Comparison of ENCODE assay signal across 13 cellular contexts in genomic region chr18:79199691-79200374, GRCh38.
DNase-seq lines count a peak whose midpoint lies in the region; ATAC-seq, FAIRE-seq and TF ChIP-seq lines count a peak whose summit lies in the region.
"Had no signal": no experiment of that assay in that cellular context is flagged by ENCODE, and none has a peak within 500 bp of the region (broad histone marks: within the 10 kb centered on the region; RNA-seq: fewer than 3 reads in every experiment).

No MANE protein-coding gene starts in this region.

- no peak overlapping the region for H3K23ac ChIP-seq in mesenchymal stem cell (ENCODE audit: low read length in 2 of 2)

- H4K91ac ChIP-seq in mesenchymal stem cell (ENCODE audit: low read length) = no peak overlapping the region

- no peak overlapping the region for H2BK12ac ChIP-seq in mesenchymal stem cell (ENCODE audit: low read length in 2 of 2)

- no peak overlapping the region for H3K14ac ChIP-seq in mesenchymal stem cell (ENCODE audit: low read length in 2 of 2)

- RAD21 ChIA-PET in GM12878 (lab: Charles Lee; ENCODE audit: unreplicated experiment) = no interaction called here

- no peak overlapping the region for H2BK5ac ChIP-seq in mesenchymal stem cell (ENCODE audit: low read depth, low read length, poor library complexity, severe bottlenecking)

- H2BK15ac ChIP-seq in mesenchymal stem cell (ENCODE audit: low read depth, poor library complexity, severe bottlenecking) = no peak overlapping the region

- H3K4me1 Mint-ChIP-seq in GM23338 = no peaks in the 10 kb centered on the region; the same call in 2 of the 3 replicates

- H3K27ac ChIP-seq in GM12878 (ENCODE audit: control insufficient read depth, insufficient read depth) (no peak overlapping the region), mesenchymal stem cell (ENCODE audit: low read length, poor library complexity, severe bottlenecking) (no peak overlapping the region), GM23338 (ENCODE audit: low read depth) (no peak overlapping the region)
- H3K27ac ChIP-seq: upper lobe of left lung had no signal

- no peaks in the 10 kb centered on the region for H3K79me2 ChIP-seq in GM12878 (ENCODE audit: control insufficient read depth, insufficient read depth, low read length)
- no peaks in the 10 kb centered on the region for H3K79me2 ChIP-seq in GM23338 (replicated peaks; ENCODE audit: insufficient read depth)

- ATAC-seq in GM12878 = peak; percentile 36; the same call in 2 of the 3 replicates
- no peak for ATAC-seq in HG03354 (IDR thresholded peaks at IDR 0.05; ENCODE audit: poor library complexity, severe bottlenecking, unreplicated experiment)
- ATAC-seq in GM23338 = no peak

- in situ Hi-C loops in GM12878 (cut with MboI) = no loop called here

- POLR2A ChIA-PET in GM12878 (lab: Charles Lee) = no interaction called here

- no peaks in the 10 kb centered on the region for H3K9me2 ChIP-seq in GM23338 (ENCODE audit: insufficient read depth)

- 83% methylated on average over 7 of the region's 7 CpGs for WGBS in GM12878 (ENCODE audit: insufficient coverage, insufficient replicate concordance, low lambda C conversion rate, missing lambda C conversion rate)
- 95% methylated on average over 5 of the region's 7 CpGs for WGBS in mesenchymal stem cell

- SMC1A ChIA-PET in GM12878 (lab: Charles Lee; ENCODE audit: uncharacterized antibody, unreplicated experiment) = no interaction called here

- peak; percentile 16 for DNase-seq in AG09309 (ENCODE audit: low read depth)
- peak; percentile 4 for DNase-seq in HK-2 (ENCODE audit: unreplicated experiment)
- DNase-seq in GM12878 (ENCODE audit: low read depth, low spot score) = no peak
- DNase-seq in mesenchymal stem cell = peak; percentile 31
- no peak for DNase-seq in posterior cingulate gyrus
- DNase-seq in effector CD8-positive, alpha-beta T cell (lab: John Stamatoyannopoulos, UW) = no peak
- no peak for DNase-seq in GM23338 (ENCODE audit: low spot score)
- DNase-seq: activated T-cell treated with anti-CD3 and anti-CD28 coated beads, Interleukin-2, amount 50 U/mL, for 48 hours; CD4-positive, alpha-beta memory T cell; cortex of kidney had no signal

- H3K18ac ChIP-seq in mesenchymal stem cell (ENCODE audit: low read depth in 1 of 2, low read length in 2 of 2) = no peak overlapping the region

- no peak overlapping the region for H3K9ac ChIP-seq in GM12878 (ENCODE audit: control insufficient read depth, insufficient read depth, low read length)
- H3K9ac ChIP-seq in mesenchymal stem cell (ENCODE audit: low read length) = no peak overlapping the region

- H3K79me1 ChIP-seq in mesenchymal stem cell (replicated peaks; ENCODE audit: low read length, poor library complexity, severe bottlenecking) = no peaks in the 10 kb centered on the region

- no peak overlapping the region for H2BK120ac ChIP-seq in mesenchymal stem cell (ENCODE audit: low read depth, low read length)

- intact Hi-C loops in GM12878 (cut with micrococcal nuclease; ENCODE audit: unreplicated experiment) (no loop called here), posterior cingulate gyrus (cut with DNase I) (no loop called here)

- H2AK5ac ChIP-seq in mesenchymal stem cell (ENCODE audit: low read length, severe bottlenecking) = no peak overlapping the region

- no peak for TF ChIP-seq RAD21 in GM12878 (IDR thresholded peaks at IDR 0.05; ENCODE audit: insufficient read depth, low read depth, low read length)

- CTCF ChIA-PET in GM12878 (lab: Yijun Ruan, JAX) = no interaction called here

- H3K27ac Mint-ChIP-seq in GM23338 = no peak overlapping the region

- H3K27me3 Mint-ChIP-seq in GM23338 (ENCODE audit: insufficient read depth, low read depth, poor library complexity) = peaks cover 4% of the 10 kb centered on the region
- H3K27me3 Mint-ChIP-seq: CD4-positive, alpha-beta memory T cell had no signal

- H3K9me3 ChIP-seq in GM12878 (replicated peaks; ENCODE audit: control insufficient read depth, insufficient read depth, low read length) (no peaks in the 10 kb centered on the region), mesenchymal stem cell (ENCODE audit: control insufficient read depth, low read length) (no peaks in the 10 kb centered on the region)
- H3K9me3 ChIP-seq: upper lobe of left lung had no signal

- H3K36me3 ChIP-seq in GM12878 (ENCODE audit: control insufficient read depth in 2 of 2, insufficient read depth in 2 of 2, low read length in 1 of 2) = peaks cover 0 to 1% of the 10 kb centered on the region in 2 experiments; a peak in 3 of 4 replicates
- H3K36me3 ChIP-seq in mesenchymal stem cell (ENCODE audit: control insufficient read depth in 1 of 2, insufficient read depth in 2 of 2, low read depth in 1 of 2, low read length in 2 of 2) = peaks cover 0 to 15% of the 10 kb centered on the region in 2 experiments
- H3K36me3 ChIP-seq in GM23338 (ENCODE audit: insufficient read depth) = no peaks in the 10 kb centered on the region

- H3K4me1 ChIP-seq in GM12878 (ENCODE audit: control insufficient read depth, insufficient read depth, low read length) = no peaks in the 10 kb centered on the region
- H3K4me1 ChIP-seq in mesenchymal stem cell (ENCODE audit: control insufficient read depth, insufficient read depth, low read depth, low read length) = peaks cover 4% of the 10 kb centered on the region
- no peaks in the 10 kb centered on the region for H3K4me1 ChIP-seq in GM23338 (ENCODE audit: insufficient read depth)

- H2AFZ ChIP-seq in GM12878 (ENCODE audit: control insufficient read depth, low read depth, low read length) (no peak overlapping the region), mesenchymal stem cell (ENCODE audit: low read depth, low read length) (no peak overlapping the region), GM23338 (no peak overlapping the region)

- TF ChIP-seq EP300 in GM12878 (IDR thresholded peaks at IDR 0.05; ENCODE audit: borderline replicate concordance in 1 of 2, control insufficient read depth in 1 of 2, low read depth in 2 of 2, low read length in 2 of 2) = no peak

- no peaks in the 10 kb centered on the region for H3F3A ChIP-seq in GM23338 (replicated peaks; ENCODE audit: low read depth)

- no TSS peak for BruUV-seq in GM12878 (replicated peaks; lab: Mats Ljungman, UMichigan)

- H3K4me3 ChIP-seq in AG09309 (ENCODE audit: control insufficient read depth, low read depth, low read length) (no peak overlapping the region), GM12878 (no peak overlapping the region), mesenchymal stem cell (ENCODE audit: insufficient read depth in 1 of 2, low read depth in 1 of 2, low read length in 2 of 2) (no peak overlapping the region), GM23338 (no peak overlapping the region)
- H3K4me3 ChIP-seq: upper lobe of left lung had no signal

- no peak overlapping the region for H3K4me3 Mint-ChIP-seq in GM23338
- H3K4me3 Mint-ChIP-seq: CD4-positive, alpha-beta memory T cell had no signal

- no peak overlapping the region for H3K4ac ChIP-seq in mesenchymal stem cell (ENCODE audit: low read depth in 1 of 2, low read length in 2 of 2)

- peaks cover 15% of the 10 kb centered on the region for H3K36me3 Mint-ChIP-seq in GM23338 (ENCODE audit: low read depth)

- FAIRE-seq in GM12878 (lab: Jason Lieb, UNC) = no peak
- FAIRE-seq: TTC549 had no signal

- no peaks in the 10 kb centered on the region for H4K20me1 ChIP-seq in GM12878 (ENCODE audit: control insufficient read depth, insufficient read depth)
- H4K20me1 ChIP-seq in GM23338 (replicated peaks; ENCODE audit: insufficient read depth) = no peaks in the 10 kb centered on the region

- H3K27me3 ChIP-seq in GM12878 (replicated peaks in 1 of 2; ENCODE audit: control insufficient read depth in 2 of 2, insufficient read depth in 2 of 2, low read length in 1 of 2) (no peaks in the 10 kb centered on the region), mesenchymal stem cell (ENCODE audit: control insufficient read depth in 1 of 2, insufficient read depth in 1 of 2, low read length in 2 of 2) (no peaks in the 10 kb centered on the region), GM23338 (ENCODE audit: insufficient read depth) (no peaks in the 10 kb centered on the region)
- H3K27me3 ChIP-seq: upper lobe of left lung had no signal

- H3K4me2 ChIP-seq in GM12878 (ENCODE audit: control insufficient read depth, insufficient read depth) (no peak overlapping the region), mesenchymal stem cell (ENCODE audit: low read length, poor library complexity, severe bottlenecking) (no peak overlapping the region), GM23338 (no peak overlapping the region)

- H4K8ac ChIP-seq in mesenchymal stem cell (ENCODE audit: low read length) = no peak overlapping the region

- peak; percentile 38 for TF ChIP-seq CTCF in AG09309 (IDR thresholded peaks at IDR 0.05; ENCODE audit: control insufficient read depth, insufficient read depth, low read depth, low read length, missing control alignments)
- TF ChIP-seq CTCF in GM12878 (IDR thresholded peaks at IDR 0.05 in 2 of 3, conservative IDR thresholded peaks at IDR 0.05 in 1 of 3; ENCODE audit: control insufficient read depth in 2 of 3, extremely low read depth in 1 of 3, insufficient read depth in 1 of 3, low read depth in 3 of 3, low read length in 3 of 3) = no peak
- no peak for TF ChIP-seq CTCF in GM23338 (conservative IDR thresholded peaks at IDR 0.05; ENCODE audit: low read depth in 2 of 2)

- no peak for TF ChIP-seq POLR2A in GM12878 (IDR thresholded peaks at IDR 0.05; ENCODE audit: low read depth, low read length)

- peaks cover 8% of the 10 kb centered on the region for H3K9me3 Mint-ChIP-seq in GM23338
- H3K9me3 Mint-ChIP-seq: CD4-positive, alpha-beta memory T cell had no signal

TF ChIP-seq in GM12878, 131 proteins besides CTCF, POLR2A, EP300 and RAD21 (continues in another document):
- no peak for TF ChIP-seq WRNIP1 (IDR thresholded peaks at IDR 0.05; ENCODE audit: borderline replicate concordance, low read depth, low read length)
- TF ChIP-seq BHLHE40 (IDR thresholded peaks at IDR 0.05; ENCODE audit: borderline replicate concordance in 1 of 2, low read depth in 2 of 2, low read length in 1 of 2) = peak; percentile 51 to 72; a peak in 2 of 4 replicates
- TF ChIP-seq EZH2 (IDR thresholded peaks at IDR 0.05; ENCODE audit: borderline replicate concordance, control insufficient read depth, low read depth, low read length) = no peak
- no peak for TF ChIP-seq ZSCAN29 (IDR thresholded peaks at IDR 0.05)
- peak; percentile 66 for TF ChIP-seq RUNX3 (IDR thresholded peaks at IDR 0.05; ENCODE audit: low read length)
- TF ChIP-seq TAF1 (IDR thresholded peaks at IDR 0.05; ENCODE audit: borderline replicate concordance, low read depth, low read length) = no peak

TF ChIP-seq in GM23338, 12 proteins besides CTCF, POLR2A, EP300 and RAD21 (continues in another document):
- no peak for TF ChIP-seq EZH2phosphoT487 (IDR thresholded peaks at IDR 0.05; ENCODE audit: unreplicated experiment)
- no peak for TF ChIP-seq CREB1 (CRISPR knock-in tag; IDR thresholded peaks at IDR 0.05; ENCODE audit: low read depth)
- TF ChIP-seq JUNB (IDR thresholded peaks at IDR 0.05; ENCODE audit: unreplicated experiment) = no peak
- no peak for TF ChIP-seq ZNF114 (CRISPR knock-in tag; IDR thresholded peaks at IDR 0.05)

Comparison
In these comparisons a context has a peak if more than half of its experiments do, and no peak if none do; other contexts are left out.
1. DNase-seq: peak in AG09309 (single experiment), HK-2 (single experiment) and mesenchymal stem cell (single experiment); none in GM12878 (single experiment), posterior cingulate gyrus (0 of 10), effector CD8-positive, alpha-beta T cell (single experiment) and GM23338 (single experiment).